ENCODE assay signal across 13 cellular contexts in genomic region chr12:92784356-92784755, GRCh38.
DNase-seq lines count a peak whose midpoint lies in the region; ATAC-seq, FAIRE-seq and TF ChIP-seq lines count a peak whose summit lies in the region.
"Had no signal": no experiment of that assay in that cellular context is flagged by ENCODE, and none has a peak within 500 bp of the region (broad histone marks: within the 10 kb centered on the region; RNA-seq: fewer than 3 reads in every experiment).

No MANE protein-coding gene starts in this region.

- H3K36me3 ChIP-seq in urinary bladder (ENCODE audit: insufficient read depth) (no peaks in the 10 kb centered on the region), tibial nerve (peaks cover 0 to 12% (median 0%) of the 10 kb centered on the region in 3 donors)
- H3K36me3 ChIP-seq: cardiac muscle cell had no signal

- peak; percentile 34 for DNase-seq in SIG-M5 treated with dmso at 0.1 percent for 504 hours (lab: John Stamatoyannopoulos, UW; ENCODE audit: unreplicated experiment)
- DNase-seq in SIG-M5 (lab: John Stamatoyannopoulos, UW) = no peak
- peak; percentile 35 for DNase-seq in astrocyte of the spinal cord (ENCODE audit: low read depth, low spot score)
- DNase-seq in fibroblast of villous mesenchyme (ENCODE audit: low read depth) = peak; percentile 94
- no peak for DNase-seq in D721Med (ENCODE audit: insufficient read length, low spot score)
- DNase-seq in tibial nerve (ENCODE audit: low spot score in 2 of 2) = no peak
- DNase-seq: activated CD8-positive, alpha-beta memory T cell treated with anti-CD3 and anti-CD28 coated beads, Interleukin-2, amount 10 ng/mL, durations not matched to agents 7 days and 5 days; activated naive CD4-positive, alpha-beta T cell had no signal

- ATAC-seq in HG03460 (IDR thresholded peaks at IDR 0.05; ENCODE audit: unreplicated experiment) = no peak

- no peak for TF ChIP-seq POLR2A in tibial nerve (IDR thresholded peaks at IDR 0.05)

- no peaks in the 10 kb centered on the region for H3K4me1 ChIP-seq in urinary bladder (ENCODE audit: insufficient read depth)
- H3K4me1 ChIP-seq in tibial nerve = peaks cover 0 to 19% (median 0%) of the 10 kb centered on the region in 4 donors
- H3K4me1 ChIP-seq: Caco-2 had no signal

- FAIRE-seq in D721Med (lab: Jason Lieb, UNC) = no peak

- no peak for TF ChIP-seq EP300 in tibial nerve (IDR thresholded peaks at IDR 0.05)

- peak overlapping the region; percentile 73 for H3K27ac ChIP-seq in urinary bladder (ENCODE audit: low read depth)
- H3K27ac ChIP-seq in tibial nerve = no peak overlapping the region
- H3K27ac ChIP-seq: cardiac muscle cell had no signal

- 34% methylated on average over 1 of the region's 1 CpG for WGBS in urinary bladder
- 34 to 39% methylated on average over 1 of the region's 1 CpG for WGBS in tibial nerve, 2 donors

- H3K4me3 ChIP-seq in astrocyte of the spinal cord (ENCODE audit: low read depth, low read length) (no peak overlapping the region), fibroblast of villous mesenchyme (ENCODE audit: low read depth, low read length) (no peak overlapping the region), urinary bladder (ENCODE audit: low read depth, low read length) (no peak overlapping the region), tibial nerve (no peak overlapping the region)
- H3K4me3 ChIP-seq: cardiac muscle cell, heart right ventricle had no signal

- no peaks in the 10 kb centered on the region for H3K9me3 ChIP-seq in tibial nerve
- H3K9me3 ChIP-seq: Caco-2, heart right ventricle had no signal

- TF ChIP-seq CTCF in astrocyte of the spinal cord (IDR thresholded peaks at IDR 0.05; ENCODE audit: low read depth, low read length) (no peak), fibroblast of villous mesenchyme (IDR thresholded peaks at IDR 0.05; ENCODE audit: insufficient read depth, low read depth, low read length) (no peak), D721Med (IDR thresholded peaks at IDR 0.05; ENCODE audit: insufficient read depth, missing control alignments) (no peak), tibial nerve (IDR thresholded peaks at IDR 0.05) (no peak)

- H3K27me3 ChIP-seq in tibial nerve = no peaks in the 10 kb centered on the region
- H3K27me3 ChIP-seq: cardiac muscle cell, heart right ventricle had no signal

- in situ Hi-C loops in astrocyte of the spinal cord (cut with HindIII; ENCODE audit: low sequenced_read_pairs) = no loop called here

Comparison
In these comparisons a context has a peak if more than half of its experiments do, and no peak if none do; other contexts are left out.
1. DNase-seq: peak in SIG-M5 treated with dmso at 0.1 percent for 504 hours (single experiment), astrocyte of the spinal cord (single experiment) and fibroblast of villous mesenchyme (single experiment); none in SIG-M5 (single experiment), D721Med (single experiment) and tibial nerve (0 of 2).